ENCODE assay signal across 8 cellular contexts in genomic region chr11:19712281-19713220, GRCh38. TPM values are rescaled to one million over a fixed set of nuclear protein-coding genes. Genes with fewer than 3 reads are reported as not detected.
A peak's percentile ranks its signal among the peaks of the same experiment; 100 is the strongest.
DNase-seq lines count a peak whose midpoint lies in the region; ATAC-seq and TF ChIP-seq lines count a peak whose summit lies in the region.

Gene NAV2, plus strand, starts transcription at chr11:19712837. Its CDS starts 859 bp downstream, at chr11:19713696.

- H2BK5ac ChIP-seq in trophoblast cell (ENCODE audit: low read depth, low read length, poor library complexity): peak within 1 kb of the TSS; percentile 85

- DNase-seq in GM10248 (ENCODE audit: extremely low spot score): peak; percentile 93
- DNase-seq in NCI-H1048 (lab: John Stamatoyannopoulos, UW): peak; percentile 75
- peak; percentile 63 to 93 for DNase-seq in SW 1271 (lab: John Stamatoyannopoulos, UW)
- DNase-seq in adrenal gland: peak; percentile 92 to 97 (median 94)
- peak; percentile 94 to 96 (median 95) for DNase-seq in heart left ventricle
- DNase-seq in trophoblast cell: peak; percentile 90 to 95
- peak; percentile 93 to 97 for DNase-seq in tibial artery

- WGBS in adrenal gland, 4 donors: 0 to 1% (median 1%) methylated on average over 23 to 91 of the region's 91 CpGs
- 0% methylated on average over 46 to 91 of the region's 91 CpGs for WGBS in heart left ventricle, 4 donors
- no CpG with 5 or more reads among the region's 91 CpGs for WGBS in trophoblast cell (ENCODE audit: extremely low coverage, insufficient coverage, insufficient read length)

- peak within 1 kb of the TSS; percentile 16 for H3K4ac ChIP-seq in trophoblast cell (ENCODE audit: low read depth, low read length)

- intact Hi-C loops in adrenal gland (cut with DNase I) (no loop called here), heart left ventricle (cut with DNase I) (loop anchor here in 6 of 10 donors (2.0 to 10.0 kb wide), 6 partner anchors 32 to 138 kb away; no protein-coding TSS in a partner anchor), tibial artery (cut with DNase I; ENCODE audit: low total_unique reads) (loop anchor here (2.0 to 10.0 kb wide), 2 partner anchors 32 to 118 kb away; no protein-coding TSS in a partner anchor)

- peak within 1 kb of the TSS; percentile 91 for H3K4me2 ChIP-seq in trophoblast cell (ENCODE audit: low read length)

- CTCF ChIA-PET in GM10248 (lab: Yijun Ruan, JAX): interaction anchor here (1.6 kb wide), 1 partner anchor 642 kb away, joined by 3 read pairs; no protein-coding TSS in a partner anchor

- H3K23ac ChIP-seq in trophoblast cell (ENCODE audit: low read length): no peak within 1 kb of the TSS

- H3K36me3 ChIP-seq in adrenal gland (replicated peaks in 1 of 2) (no peaks in the 10 kb centered on the region), heart left ventricle (no peaks in the 10 kb centered on the region), trophoblast cell (ENCODE audit: control insufficient read depth in 1 of 2, insufficient read depth in 2 of 2, low read length in 2 of 2) (no peaks in the 10 kb centered on the region), tibial artery (no peaks in the 10 kb centered on the region)

- no peaks in the 10 kb centered on the region for H3K79me2 ChIP-seq in trophoblast cell (ENCODE audit: control insufficient read depth, insufficient read depth, low read length, poor library complexity)

- H3K27me3 ChIP-seq in adrenal gland (peaks cover 3% of the 10 kb centered on the region), heart left ventricle (peaks cover 0 to 30% (median 0%) of the 10 kb centered on the region in 9 donors), trophoblast cell (ENCODE audit: insufficient read depth, low read length) (peaks cover 16% of the 10 kb centered on the region), tibial artery (no peaks in the 10 kb centered on the region)

- H4K12ac ChIP-seq in trophoblast cell (ENCODE audit: low read depth, low read length): peak within 1 kb of the TSS; percentile 16

- peak within 1 kb of the TSS; percentile 84 for H3K9ac ChIP-seq in trophoblast cell (ENCODE audit: low read length)

- peaks cover 17 to 18% of the 10 kb centered on the region in 2 donors for H3K4me1 ChIP-seq in adrenal gland (replicated peaks in 1 of 2)
- peaks cover 0 to 50% (median 36%) of the 10 kb centered on the region in 12 donors for H3K4me1 ChIP-seq in heart left ventricle
- H3K4me1 ChIP-seq in trophoblast cell (ENCODE audit: control insufficient read depth in 1 of 2, insufficient read depth in 2 of 2, low read length in 2 of 2): peaks cover 20 to 31% of the 10 kb centered on the region in 2 experiments
- peaks cover 0 to 51% (median 28%) of the 10 kb centered on the region in 4 donors for H3K4me1 ChIP-seq in tibial artery

- H2AFZ ChIP-seq in trophoblast cell (ENCODE audit: insufficient read depth, low read length, poor library complexity): peak within 1 kb of the TSS; percentile 81

- TF ChIP-seq CTCF in GM10248 (IDR thresholded peaks at IDR 0.05; ENCODE audit: control extremely low read depth, extremely low read depth, low read depth, missing control alignments) (no peak), adrenal gland (IDR thresholded peaks at IDR 0.05) (peak in 4 of 6 experiments; percentile 8 to 36 (median 26)), heart left ventricle (IDR thresholded peaks at IDR 0.05) (peak in 4 of 12 donors; percentile 2 to 12 (median 10)), tibial artery (IDR thresholded peaks at IDR 0.05) (peak in 1 of 2 experiments; percentile 23)

- H3K27ac ChIP-seq in adrenal gland (peak within 1 kb of the TSS; percentile 74 to 95 (median 92)), heart left ventricle (peak within 1 kb of the TSS; percentile 75 to 98 (median 94)), trophoblast cell (ENCODE audit: low read depth, low read length) (peak within 1 kb of the TSS; percentile 85), tibial artery (peak within 1 kb of the TSS; percentile 95 to 98)

- peaks cover 8% of the 10 kb centered on the region for H3K79me1 ChIP-seq in trophoblast cell (ENCODE audit: low read length)

- H2BK120ac ChIP-seq in trophoblast cell (ENCODE audit: insufficient read depth, low read length, poor library complexity): peak within 1 kb of the TSS; percentile 80

- no peak within 1 kb of the TSS for H2AK5ac ChIP-seq in trophoblast cell (ENCODE audit: low read length)

- no peaks in the 10 kb centered on the region for H3K9me3 ChIP-seq in adrenal gland (replicated peaks in 1 of 3)
- no peaks in the 10 kb centered on the region for H3K9me3 ChIP-seq in heart left ventricle
- H3K9me3 ChIP-seq in trophoblast cell (ENCODE audit: insufficient read depth, low read depth, low read length): peaks cover 6% of the 10 kb centered on the region
- no peaks in the 10 kb centered on the region for H3K9me3 ChIP-seq in tibial artery

- ATAC-seq in HG02571 (IDR thresholded peaks at IDR 0.05; ENCODE audit: unreplicated experiment) (peak; percentile 98), heart left ventricle (peak; percentile 84 to 96 (median 92))

- no peak within 1 kb of the TSS for H3K18ac ChIP-seq in trophoblast cell (ENCODE audit: low read length)

- POLR2A ChIA-PET in GM10248 (lab: Yijun Ruan, JAX): no interaction called here

- TF ChIP-seq POLR2A in adrenal gland (IDR thresholded peaks at IDR 0.05) (peak; percentile 69 to 97), heart left ventricle (IDR thresholded peaks at IDR 0.05) (peak; percentile 77 to 99)

- H2BK12ac ChIP-seq in trophoblast cell (ENCODE audit: low read length): peak within 1 kb of the TSS; percentile 51

- H3K4me3 ChIP-seq in adrenal gland (peak within 1 kb of the TSS in 3 of 4 donors; percentile 8 to 50 (median 27)), heart left ventricle (peak within 1 kb of the TSS; percentile 52 to 89 (median 72)), trophoblast cell (ENCODE audit: low read depth, low read length) (peak within 1 kb of the TSS; percentile 64), tibial artery (peak within 1 kb of the TSS; percentile 88 to 96)

- peak within 1 kb of the TSS; percentile 30 for H3K14ac ChIP-seq in trophoblast cell (ENCODE audit: low read length)

- peak within 1 kb of the TSS; percentile 65 for H4K91ac ChIP-seq in trophoblast cell (ENCODE audit: low read depth, low read length)

- H4K8ac ChIP-seq in trophoblast cell (ENCODE audit: low read depth, low read length): peak within 1 kb of the TSS; percentile 77

RNA-seq across cellular contexts. Expression of gene NAV2, which starts in this region (rescaled TPM):
- total RNA-seq in adrenal gland: 1 to 10 TPM; 2.1 to 7.9 (median 6.1) TPM
- 1 to 10 TPM; 1.6 to 5.1 (median 1.7) TPM for polyA plus RNA-seq in adrenal gland
- total RNA-seq in heart left ventricle: 10 to 100 TPM; 12.3 to 46.5 (median 25.4) TPM
- 10 to 100 TPM in 1 of 2 donors, 1 to 10 TPM in 1; 7.6 to 20.2 TPM for polyA plus RNA-seq in heart left ventricle
- 36.1 and 37.2 TPM in 2 replicates for polyA plus RNA-seq in trophoblast cell (2013)

Comparison
In these comparisons a context has a peak if more than half of its experiments do, and no peak if none do; other contexts are left out.
1. Peak in every context shown above with its lines: DNase-seq, ATAC-seq, H3K4me3 ChIP-seq and H3K27ac ChIP-seq.
2. H3K4me3 ChIP-seq: peak in every context shown above with its lines; median percentile 92 in tibial artery; 72 in heart left ventricle; 64 in trophoblast cell; 27 in adrenal gland.
3. intact Hi-C loops: an anchor here in heart left ventricle (2.0 to 10.0 kb wide) and tibial artery (2.0 to 10.0 kb wide); none called in adrenal gland.